Comparison of ENCODE assay signal across 30 cellular contexts in genomic region chr6:160505970-160506369, GRCh38.
"Had no signal": no experiment of that assay in that cellular context is flagged by ENCODE, and none has a peak within 500 bp of the region (broad histone marks: within the 10 kb centered on the region; RNA-seq: fewer than 3 reads in every experiment).

No MANE protein-coding gene starts in this region.

- H3K36me3 ChIP-seq: cardiac muscle cell, MG63 had no signal

- H3K4me3 ChIP-seq: cardiac muscle cell, MG63, PC-9 had no signal

- H3K4me2 ChIP-seq: PC-9 had no signal

- H3K9me3 ChIP-seq: MG63 had no signal

- ATAC-seq: activated CD4-positive, alpha-beta T cell treated with anti-CD3 and anti-CD28 coated beads for 36 hours; activated CD4-positive, CD25-positive, alpha-beta regulatory T cell treated with anti-CD3 and anti-CD28 coated beads, Interleukin-2, amount 50 U/mL, for 24 hours; activated T-cell treated with anti-CD3 and anti-CD28 coated beads, Interleukin-2, amount 50 U/mL, for 4 hours had no signal

- H3K27me3 ChIP-seq: cardiac muscle cell, MG63 had no signal

- H2AFZ ChIP-seq: PC-9 had no signal

- DNase-seq: activated CD4-positive, alpha-beta memory T cell treated with anti-CD3 and anti-CD28 coated beads for 36 hours; activated CD4-positive, alpha-beta T cell treated with anti-CD3 and anti-CD28 coated beads for 36 hours; activated CD4-positive, alpha-beta T cell treated with anti-CD3 and anti-CD28 coated beads, Interleukin-2, amount 10 ng/mL, durations not matched to agents 7 days and 5 days; activated CD8-positive, alpha-beta memory T cell treated with anti-CD3 and anti-CD28 coated beads, Interleukin-2, amount 50 U/mL, for 4 hours; activated gamma-delta T cell treated with Interleukin-2 at 50 U/mL for 16 hours; activated naive CD4-positive, alpha-beta T cell treated with anti-CD3 and anti-CD28 coated beads, Interleukin-2, amount 50 U/mL, for 16 hours; activated naive CD8-positive, alpha-beta T cell treated with anti-CD3 and anti-CD28 coated beads for 36 hours; activated T-cell treated with anti-CD3 and anti-CD28 coated beads for 4 hours; activated T-cell treated with anti-CD3 and anti-CD28 coated beads, Interleukin-2, amount 50 U/mL, for 4 hours; amygdala; Karpas-422; KBM-7; MG63; NCI-H1048; NCI-H1105 treated with DMSO at 0.1 percent for 48 hours; NCI-H1436 treated with DMSO at 0.1 percent for 48 hours; NCI-H1694 treated with DMSO at 0.1 percent for 48 hours; NCI-H2029; NCI-H345; NCI-H524 treated with DMSO at 0.1 percent for 48 hours; NCI-H748 treated with DMSO at 0.1 percent for 48 hours; NK-92 treated with Interleukin-12 subunit alpha and Interleukin-12 subunit beta, amount 100 ng/mL, for 24 hours; PC-9; Right ventricle myocardium superior; SW 1271; T-helper 1 cell; T-helper 2 cell; T-helper 9 cell had no signal

- H3K27ac ChIP-seq: cardiac muscle cell, PC-9 had no signal
